14 cellular contexts compared by ENCODE assay signal in genomic region chr11:125371451-125371935, GRCh38.
DNase-seq lines count a peak whose midpoint lies in the region; ATAC-seq and TF ChIP-seq lines count a peak whose summit lies in the region.
"Had no signal": no experiment of that assay in that cellular context is flagged by ENCODE, and none has a peak within 500 bp of the region (broad histone marks: within the 10 kb centered on the region; RNA-seq: fewer than 3 reads in every experiment).

No MANE protein-coding gene starts in this region.

- H3K27me3 ChIP-seq in right cardiac atrium (ENCODE audit: control insufficient read depth, insufficient read depth) (no peaks in the 10 kb centered on the region), iPS-15b (ENCODE audit: control insufficient read depth, insufficient read depth, low read length) (peaks cover 7% of the 10 kb centered on the region), upper lobe of right lung (peaks cover 4% of the 10 kb centered on the region)

- intact Hi-C loops in Right ventricle myocardium inferior (cut with DNase I) (no loop called here), right cardiac atrium (cut with DNase I) (no loop called here), upper lobe of right lung (cut with DNase I) (no loop called here)

- ATAC-seq in Right ventricle myocardium inferior = no peak
- no peak for ATAC-seq in right cardiac atrium
- ATAC-seq in upper lobe of right lung = no peak
- ATAC-seq: esophagus mucosa had no signal

- no peak overlapping the region for H3K4me3 ChIP-seq in right cardiac atrium (ENCODE audit: low read length)
- peak overlapping the region; percentile 38 for H3K4me3 ChIP-seq in iPS-15b (ENCODE audit: low read depth, low read length)
- H3K4me3 ChIP-seq in upper lobe of right lung = no peak overlapping the region

- no peak for TF ChIP-seq CTCF in upper lobe of right lung (IDR thresholded peaks at IDR 0.05)

- H3K36me3 ChIP-seq in iPS-15b (ENCODE audit: control insufficient read depth, insufficient read depth, low read length) (no peaks in the 10 kb centered on the region), upper lobe of right lung (no peaks in the 10 kb centered on the region)

- H3K9me3 ChIP-seq in right cardiac atrium (ENCODE audit: control insufficient read depth, low read length) (no peaks in the 10 kb centered on the region), iPS-15b (ENCODE audit: control insufficient read depth, insufficient read depth, low read length) (no peaks in the 10 kb centered on the region), upper lobe of right lung (no peaks in the 10 kb centered on the region)
- H3K9me3 ChIP-seq: Caco-2 had no signal

- DNase-seq in Right ventricle myocardium inferior (ENCODE audit: missing footprints) (peak; percentile 23), right cardiac atrium (no peak), SK-N-DZ (ENCODE audit: low spot score) (peak; percentile 15), upper lobe of right lung (peak; percentile 54), DMS153 (lab: John Stamatoyannopoulos, UW) (no peak), NCI-H2029 (lab: John Stamatoyannopoulos, UW) (no peak), LoVo (ENCODE audit: low spot score) (no peak)
- DNase-seq: Caco-2; hippocampal formation; midbrain; NCI-H345; stimulated activated CD4-positive, alpha-beta T cell treated with anti-CD3 and anti-CD28 coated beads, Interleukin-1b, Interleukin-23, amount 100 ng/mL, for 48 hours had no signal

- peaks cover 13% of the 10 kb centered on the region for H3K4me1 ChIP-seq in right cardiac atrium (ENCODE audit: control insufficient read depth, insufficient read depth, low read length)
- peaks cover 31% of the 10 kb centered on the region for H3K4me1 ChIP-seq in iPS-15b (ENCODE audit: control insufficient read depth, insufficient read depth, low read length)
- peaks cover 20% of the 10 kb centered on the region for H3K4me1 ChIP-seq in upper lobe of right lung

- H3K27ac ChIP-seq in right cardiac atrium (ENCODE audit: low read length) = no peak overlapping the region
- peak overlapping the region; percentile 24 for H3K27ac ChIP-seq in upper lobe of right lung

- WGBS in right cardiac atrium = 65% methylated on average over 10 of the region's 10 CpGs

- no peak overlapping the region for H3K9ac ChIP-seq in iPS-15b (ENCODE audit: low read depth, low read length)

Comparison
In these comparisons a context has a peak if more than half of its experiments do, and no peak if none do; other contexts are left out.
1. DNase-seq: peak in Right ventricle myocardium inferior (single experiment), SK-N-DZ (single experiment) and upper lobe of right lung (single experiment); none in right cardiac atrium (0 of 3), DMS153 (single experiment), NCI-H2029 (single experiment) and LoVo (single experiment).